Comparison of ENCODE assay signal across 8 cellular contexts in the genomic region with DNA sequence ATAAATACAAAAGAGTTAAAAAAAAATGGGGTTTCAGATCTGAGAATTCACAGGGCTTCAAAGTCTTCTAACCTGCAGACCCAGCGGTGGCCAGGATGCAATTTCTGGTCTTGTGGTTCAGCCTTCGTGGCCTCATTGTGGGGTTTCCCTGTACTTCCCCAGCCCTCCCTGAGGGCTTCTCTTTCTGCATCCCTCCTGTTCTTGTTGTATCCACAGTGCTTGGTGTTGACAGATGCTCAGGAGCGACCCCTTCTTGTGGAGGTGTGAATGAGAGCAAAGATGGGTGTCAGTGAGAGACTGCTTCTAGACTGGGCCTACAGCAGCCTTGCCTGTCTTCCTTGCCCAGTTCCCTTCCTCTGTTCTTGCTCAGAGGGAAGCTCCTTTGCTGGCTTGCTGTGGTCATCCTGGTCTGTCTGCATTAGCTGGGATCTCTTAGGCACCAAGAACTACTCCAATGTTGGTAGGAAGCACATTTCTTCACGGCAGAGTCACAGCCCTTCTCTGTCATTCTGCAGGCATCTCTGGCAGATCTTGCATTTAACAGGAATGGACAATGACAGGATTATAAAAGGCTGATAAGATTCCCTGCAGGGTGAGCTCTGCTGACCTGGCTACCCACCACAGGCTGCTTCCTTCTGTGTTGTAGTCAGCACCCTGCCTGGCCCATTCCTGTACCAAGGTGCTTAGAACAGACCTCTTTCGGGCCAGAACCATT.
DNase-seq lines count a peak whose midpoint lies in the region; ATAC-seq and TF ChIP-seq lines count a peak whose summit lies in the region.

No MANE protein-coding gene starts in this region.

- TF ChIP-seq CTCF in brain (conservative IDR thresholded peaks at IDR 0.05) (peak in 1 of 2 experiments; percentile 25), osteocyte (IDR thresholded peaks at IDR 0.05) (peak; percentile 18)

- H3K36me3 Mint-ChIP-seq in brain (no peaks in the 10 kb centered on the region), osteocyte (ENCODE audit: unreplicated experiment) (no peaks in the 10 kb centered on the region)

- DNase-seq in DMS 273 (lab: John Stamatoyannopoulos, UW; ENCODE audit: unreplicated experiment), result peak; percentile 26
- peak; percentile 31 for DNase-seq in M059J (ENCODE audit: low read depth)
- no peak for DNase-seq in osteocyte (ENCODE audit: extremely low spot score, unreplicated experiment)
- DNase-seq in hepatic stellate cell (ENCODE audit: low spot score), result no peak

- no peaks in the 10 kb centered on the region for H3K27me3 Mint-ChIP-seq in brain
- H3K27me3 Mint-ChIP-seq in osteocyte (ENCODE audit: unreplicated experiment), result no peaks in the 10 kb centered on the region

- H3K9me3 Mint-ChIP-seq in brain (no peaks in the 10 kb centered on the region), osteocyte (ENCODE audit: unreplicated experiment) (no peaks in the 10 kb centered on the region)

- ATAC-seq in GM19463 (IDR thresholded peaks at IDR 0.05; ENCODE audit: unreplicated experiment) (peak; percentile 84), HG03135 (IDR thresholded peaks at IDR 0.05; ENCODE audit: unreplicated experiment) (no peak), HG03520 (IDR thresholded peaks at IDR 0.05; ENCODE audit: unreplicated experiment) (no peak)

- H3K4me1 Mint-ChIP-seq in brain (peaks cover 47% of the 10 kb centered on the region), osteocyte (ENCODE audit: unreplicated experiment) (peaks cover 12% of the 10 kb centered on the region)

- H3K4me3 Mint-ChIP-seq in brain (no peak overlapping the region), osteocyte (ENCODE audit: unreplicated experiment) (no peak overlapping the region)

- peak overlapping the region in 3 of 5 experiments; percentile 7 to 80 (median 64) for H3K27ac Mint-ChIP-seq in brain
- H3K27ac Mint-ChIP-seq in osteocyte (ENCODE audit: unreplicated experiment), result no peak overlapping the region

Comparison
In these comparisons a context has a peak if more than half of its experiments do, and no peak if none do; other contexts are left out.
1. DNase-seq: peak in DMS 273 (single experiment) and M059J (single experiment); none in osteocyte (single experiment) and hepatic stellate cell (single experiment).